16 cellular contexts compared by ENCODE assay signal in the genomic region with DNA sequence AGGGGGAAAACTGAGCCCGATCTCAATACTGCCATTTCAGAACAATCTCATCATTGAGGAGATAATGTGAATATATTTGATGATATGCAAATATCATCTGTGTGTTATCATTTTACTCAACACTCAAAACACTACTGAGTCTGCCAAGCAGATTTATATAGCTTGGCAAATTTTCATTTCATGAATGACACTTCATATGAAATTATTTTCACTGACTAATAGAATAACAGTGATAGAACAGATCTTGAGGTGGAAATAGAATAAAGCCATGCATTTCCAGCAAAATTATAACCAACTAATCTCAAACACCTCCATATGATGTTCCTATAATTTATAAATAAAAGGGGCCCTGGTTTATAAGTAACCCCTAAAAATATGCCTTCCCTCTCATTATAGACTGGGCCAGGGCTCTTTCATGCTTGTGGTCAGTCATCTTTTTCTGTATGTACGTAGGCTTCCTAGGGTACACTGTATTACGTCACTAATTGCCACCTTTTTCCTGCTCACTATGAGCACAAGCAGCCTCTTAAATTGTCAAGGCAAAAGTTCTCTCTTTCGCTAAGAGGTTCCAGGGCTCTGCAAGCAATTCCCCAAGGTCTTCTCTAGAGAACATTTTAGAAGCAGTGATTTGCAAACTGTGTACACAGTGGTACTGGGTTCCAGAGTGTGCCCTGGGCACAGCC.
A peak's percentile ranks its signal among the peaks of the same experiment; 100 is the strongest.
DNase-seq lines count a peak whose midpoint lies in the region; ATAC-seq lines count a peak whose summit lies in the region.
"Had no signal": no experiment of that assay in that cellular context is flagged by ENCODE, and none has a peak within 500 bp of the region (broad histone marks: within the 10 kb centered on the region; RNA-seq: fewer than 3 reads in every experiment).

No MANE protein-coding gene starts in this region.

- no peak for ATAC-seq in natural killer cell treated with Interleukin-12 subunit alpha and Interleukin-12 subunit beta and Interleukin-15 and Interleukin-18, amount 100 ng/mL, for 72 hours
- ATAC-seq in HG03097 (IDR thresholded peaks at IDR 0.05; ENCODE audit: low FRiP score, unreplicated experiment) = no peak
- no peak for ATAC-seq in left cardiac atrium
- ATAC-seq: K562 had no signal

- H3K4me1 Mint-ChIP-seq in activated CD4-positive, alpha-beta T cell treated with anti-CD3 and anti-CD28 coated beads, Interleukin-2, amount 10 ng/mL, durations not matched to agents 24 days and 14 days = peaks cover 58% of the 10 kb centered on the region
- peaks cover 73% of the 10 kb centered on the region for H3K4me1 Mint-ChIP-seq in activated naive CD8-positive, alpha-beta T cell (ENCODE audit: low read depth)
- H3K4me1 Mint-ChIP-seq in natural killer cell treated with Interleukin-12 subunit alpha and Interleukin-12 subunit beta and Interleukin-15 and Interleukin-18, amount 100 ng/mL, for 72 hours (ENCODE audit: low read depth in 2 of 2) = peaks cover 58 to 64% of the 10 kb centered on the region in 2 donors

- H3K9me3 Mint-ChIP-seq in activated CD4-positive, alpha-beta T cell treated with anti-CD3 and anti-CD28 coated beads, Interleukin-2, amount 10 ng/mL, durations not matched to agents 24 days and 14 days = peaks cover 7% of the 10 kb centered on the region
- no peaks in the 10 kb centered on the region for H3K9me3 Mint-ChIP-seq in activated naive CD8-positive, alpha-beta T cell (ENCODE audit: low read depth)
- no peaks in the 10 kb centered on the region for H3K9me3 Mint-ChIP-seq in natural killer cell treated with Interleukin-12 subunit alpha and Interleukin-12 subunit beta and Interleukin-15 and Interleukin-18, amount 100 ng/mL, for 72 hours
- H3K9me3 Mint-ChIP-seq: mesothelial cell of epicardium had no signal

- H3K36me3 Mint-ChIP-seq in activated CD4-positive, alpha-beta T cell treated with anti-CD3 and anti-CD28 coated beads, Interleukin-2, amount 10 ng/mL, durations not matched to agents 24 days and 14 days (ENCODE audit: low read depth) = peaks cover 28% of the 10 kb centered on the region
- peaks cover 9% of the 10 kb centered on the region for H3K36me3 Mint-ChIP-seq in activated naive CD8-positive, alpha-beta T cell
- peaks cover 9% of the 10 kb centered on the region for H3K36me3 Mint-ChIP-seq in natural killer cell treated with Interleukin-12 subunit alpha and Interleukin-12 subunit beta and Interleukin-15 and Interleukin-18, amount 100 ng/mL, for 72 hours

- H3K4me3 Mint-ChIP-seq in activated CD4-positive, alpha-beta T cell treated with anti-CD3 and anti-CD28 coated beads, Interleukin-2, amount 10 ng/mL, durations not matched to agents 24 days and 14 days = peak overlapping the region; percentile 97
- H3K4me3 Mint-ChIP-seq in activated naive CD8-positive, alpha-beta T cell = peak overlapping the region; percentile 96
- H3K4me3 Mint-ChIP-seq in natural killer cell treated with Interleukin-12 subunit alpha and Interleukin-12 subunit beta and Interleukin-15 and Interleukin-18, amount 100 ng/mL, for 72 hours = peak overlapping the region; percentile 81
- H3K4me3 Mint-ChIP-seq: mesothelial cell of epicardium had no signal

- no peak for DNase-seq in activated CD4-positive, alpha-beta T cell treated with anti-CD3 and anti-CD28 coated beads, Interleukin-2, amount 10 ng/mL, durations not matched to agents 24 days and 14 days
- no peak for DNase-seq in activated CD4-positive, alpha-beta T cell treated with anti-CD3 and anti-CD28 coated beads, Interleukin-2, amount 50 U/mL, for 1 hour
- no peak for DNase-seq in natural killer cell treated with Interleukin-12 subunit alpha and Interleukin-12 subunit beta and Interleukin-15 and Interleukin-18, amount 100 ng/mL, for 72 hours (ENCODE audit: low spot score)
- no peak for DNase-seq in stimulated activated CD4-positive, alpha-beta T cell treated with anti-CD3 and anti-CD28 coated beads, Interleukin-1b, Interleukin-23, amount 100 ng/mL, for 48 hours
- DNase-seq in left cardiac atrium = no peak
- DNase-seq: activated gamma-delta T cell treated with Interleukin-2 at 50 U/mL for 16 hours; effector memory CD4-positive, alpha-beta T cell; NCI-H1417 treated with DMSO at 0.1 percent for 48 hours; NCI-H510A treated with DMSO at 0.1 percent for 48 hours; ovary; stomach had no signal

- intact Hi-C loops in activated CD4-positive, alpha-beta T cell treated with anti-CD3 and anti-CD28 coated beads, Interleukin-2, amount 10 ng/mL, durations not matched to agents 24 days and 14 days (cut with micrococcal nuclease) = no loop called here
- intact Hi-C loops in left cardiac atrium (cut with DNase I) = no loop called here

- peak overlapping the region; percentile 85 for H3K27ac Mint-ChIP-seq in activated CD4-positive, alpha-beta T cell treated with anti-CD3 and anti-CD28 coated beads, Interleukin-2, amount 10 ng/mL, durations not matched to agents 24 days and 14 days
- peak overlapping the region; percentile 95 for H3K27ac Mint-ChIP-seq in activated naive CD8-positive, alpha-beta T cell
- H3K27ac Mint-ChIP-seq in natural killer cell treated with Interleukin-12 subunit alpha and Interleukin-12 subunit beta and Interleukin-15 and Interleukin-18, amount 100 ng/mL, for 72 hours = peak overlapping the region; percentile 77 to 90
- H3K27ac Mint-ChIP-seq: mesothelial cell of epicardium had no signal

- peak overlapping the region; percentile 12 for H3K27ac ChIP-seq in KOPT-K1 (ENCODE audit: low read depth, low read length, poor library complexity, severe bottlenecking)
- H3K27ac ChIP-seq: ovary, stomach had no signal

- H3K36me3 ChIP-seq in KOPT-K1 (ENCODE audit: insufficient read depth, low read length) = no peaks in the 10 kb centered on the region
- H3K36me3 ChIP-seq: ovary had no signal

- H3K9me3 ChIP-seq in KOPT-K1 (ENCODE audit: insufficient read depth, low read length, poor library complexity, severe bottlenecking) = no peaks in the 10 kb centered on the region
- H3K9me3 ChIP-seq: ovary, stomach had no signal

- no peaks in the 10 kb centered on the region for H3K27me3 Mint-ChIP-seq in activated CD4-positive, alpha-beta T cell treated with anti-CD3 and anti-CD28 coated beads, Interleukin-2, amount 10 ng/mL, durations not matched to agents 24 days and 14 days
- no peaks in the 10 kb centered on the region for H3K27me3 Mint-ChIP-seq in activated naive CD8-positive, alpha-beta T cell
- no peaks in the 10 kb centered on the region for H3K27me3 Mint-ChIP-seq in natural killer cell treated with Interleukin-12 subunit alpha and Interleukin-12 subunit beta and Interleukin-15 and Interleukin-18, amount 100 ng/mL, for 72 hours
